ENCODE assay signal across 7 cellular contexts in genomic region chr13:24512208-24513068, GRCh38. TPM values are rescaled to one million over a fixed set of nuclear protein-coding genes. Genes with fewer than 3 reads are reported as not detected.
DNase-seq lines count a peak whose midpoint lies in the region; ATAC-seq, FAIRE-seq and TF ChIP-seq lines count a peak whose summit lies in the region.

Gene PARP4 (minus strand): TSS chr13:24512778. CDS start chr13:24503776, 9,002 bp downstream.

- no peaks in the 10 kb centered on the region for H3K9me3 Mint-ChIP-seq in T-helper 2 cell treated with Interferon-gamma antibody and Interleukin-4, amounts not matched to agents 5 μg/mL and 100 μg/mL, for 36 hours
- peaks cover 1% of the 10 kb centered on the region for H3K9me3 Mint-ChIP-seq in astrocyte (ENCODE audit: unreplicated experiment)

- H3K9me3 ChIP-seq in astrocyte (ENCODE audit: insufficient read depth, low read depth, low read length) = no peaks in the 10 kb centered on the region

- H3K27ac Mint-ChIP-seq in T-helper 2 cell treated with Interferon-gamma antibody and Interleukin-4, amounts not matched to agents 5 μg/mL and 100 μg/mL, for 36 hours = peak within 1 kb of the TSS; percentile 81
- peak within 1 kb of the TSS; percentile 97 for H3K27ac Mint-ChIP-seq in astrocyte (ENCODE audit: unreplicated experiment)

- DNase-seq in NCI-H1105 (lab: John Stamatoyannopoulos, UW) (peak; percentile 42), astrocyte (ENCODE audit: low read depth) (peak; percentile 90), hepatic stellate cell (ENCODE audit: low spot score) (peak; percentile 79), retina (peak; percentile 93)
- DNase-seq in T-helper 2 cell treated with Interferon-gamma antibody and Interleukin-4, amounts not matched to agents 5 μg/mL and 100 μg/mL, for 36 hours (ENCODE audit: low spot score) = peak; percentile 76

- H3K4me1 Mint-ChIP-seq in T-helper 2 cell treated with Interferon-gamma antibody and Interleukin-4, amounts not matched to agents 5 μg/mL and 100 μg/mL, for 36 hours (ENCODE audit: low read depth) = peaks cover 20% of the 10 kb centered on the region
- H3K4me1 Mint-ChIP-seq in astrocyte (ENCODE audit: low read depth, unreplicated experiment) = peaks cover 17% of the 10 kb centered on the region

- peak within 1 kb of the TSS; percentile 95 for H3K9ac ChIP-seq in astrocyte (ENCODE audit: low read length)

- ATAC-seq in GM18498 (IDR thresholded peaks at IDR 0.05; ENCODE audit: unreplicated experiment) (peak; percentile 84), HG02642 (IDR thresholded peaks at IDR 0.05; ENCODE audit: poor library complexity, unreplicated experiment) (peak; percentile 83)

- H3K27me3 Mint-ChIP-seq in T-helper 2 cell treated with Interferon-gamma antibody and Interleukin-4, amounts not matched to agents 5 μg/mL and 100 μg/mL, for 36 hours (ENCODE audit: low read depth) = peaks cover 8% of the 10 kb centered on the region
- H3K27me3 Mint-ChIP-seq in astrocyte (ENCODE audit: low read depth, unreplicated experiment) = no peaks in the 10 kb centered on the region

- H3K27me3 ChIP-seq in astrocyte (ENCODE audit: insufficient read depth, low read length) = no peaks in the 10 kb centered on the region

- peak; percentile 20 for FAIRE-seq in astrocyte (lab: Jason Lieb, UNC)

- H4K20me1 ChIP-seq in astrocyte (ENCODE audit: insufficient read depth, low read length) = peaks cover 3% of the 10 kb centered on the region

- H3K4me2 ChIP-seq in astrocyte (ENCODE audit: low read length) = peak within 1 kb of the TSS; percentile 86

- peaks cover 10% of the 10 kb centered on the region for H3K4me1 ChIP-seq in astrocyte (ENCODE audit: insufficient read depth, low read length)

- peak within 1 kb of the TSS; percentile 89 for H3K27ac ChIP-seq in astrocyte (ENCODE audit: low read depth, low read length)

- H3K4me3 ChIP-seq in astrocyte (ENCODE audit: insufficient read depth, low read depth, low read length) = peak within 1 kb of the TSS; percentile 75

- H3K79me2 ChIP-seq in astrocyte (ENCODE audit: insufficient read depth, low read length) = peaks cover 39% of the 10 kb centered on the region

- peaks cover 18% of the 10 kb centered on the region for H3K36me3 Mint-ChIP-seq in T-helper 2 cell treated with Interferon-gamma antibody and Interleukin-4, amounts not matched to agents 5 μg/mL and 100 μg/mL, for 36 hours (ENCODE audit: low read depth)
- peaks cover 4% of the 10 kb centered on the region for H3K36me3 Mint-ChIP-seq in astrocyte (ENCODE audit: low read depth, unreplicated experiment)

- peak within 1 kb of the TSS; percentile 89 for H2AFZ ChIP-seq in astrocyte (ENCODE audit: low read depth, low read length)

- H3K36me3 ChIP-seq in astrocyte (ENCODE audit: insufficient read depth, low read length) = no peaks in the 10 kb centered on the region

- TF ChIP-seq CTCF in astrocyte (IDR thresholded peaks at IDR 0.05; ENCODE audit: insufficient read depth, low read depth, low read length) = no peak

- peak within 1 kb of the TSS; percentile 91 for H3K4me3 Mint-ChIP-seq in T-helper 2 cell treated with Interferon-gamma antibody and Interleukin-4, amounts not matched to agents 5 μg/mL and 100 μg/mL, for 36 hours
- H3K4me3 Mint-ChIP-seq in astrocyte (ENCODE audit: unreplicated experiment) = peak within 1 kb of the TSS; percentile 88

RNA-seq across cellular contexts. Expression of gene PARP4, which starts in this region (rescaled TPM):
- total RNA-seq in astrocyte = 55.7 and 59.1 TPM in 2 replicates

Comparison
In these comparisons a context has a peak if more than half of its experiments do, and no peak if none do; other contexts are left out.
1. Peak in every context shown above with its lines: DNase-seq, ATAC-seq, H3K4me3 ChIP-seq and H3K27ac ChIP-seq.
2. DNase-seq: peak in every context shown above with its lines; median percentile 93 in retina; 90 in astrocyte; 79 in hepatic stellate cell; 76 in T-helper 2 cell treated with Interferon-gamma antibody and Interleukin-4, amounts not matched to agents 5 μg/mL and 100 μg/mL, for 36 hours; 42 in NCI-H1105.